ENCODE assay signal across 11 cellular contexts in the genomic region with DNA sequence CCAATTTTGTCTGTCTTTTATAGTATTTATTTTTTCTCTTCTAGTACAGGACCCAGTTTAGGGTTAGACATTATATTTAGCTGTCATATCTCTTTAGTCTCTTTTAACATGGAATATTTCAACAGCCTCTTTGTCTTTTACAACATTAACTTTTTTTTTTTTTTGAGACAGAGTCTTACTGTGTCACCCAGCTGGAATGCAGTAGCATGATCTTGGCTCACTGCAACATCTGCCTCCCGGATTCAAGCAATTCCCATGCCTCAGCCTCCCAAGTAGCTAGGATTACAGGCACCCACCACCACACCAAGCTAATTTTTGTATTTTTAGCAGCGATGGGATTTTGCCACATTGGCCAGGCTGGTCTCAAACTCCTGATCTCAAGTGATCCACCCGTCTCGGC.
"Had no signal": no experiment of that assay in that cellular context is flagged by ENCODE, and none has a peak within 500 bp of the region (broad histone marks: within the 10 kb centered on the region; RNA-seq: fewer than 3 reads in every experiment).

No MANE protein-coding gene starts in this region.

- DNase-seq: activated CD4-positive, alpha-beta T cell treated with anti-CD3 and anti-CD28 coated beads for 48 hours; activated naive CD4-positive, alpha-beta T cell; central memory CD4-positive, alpha-beta T cell; hippocampal formation; kidney glomerular epithelial cell; sigmoid colon; stimulated activated CD4-positive, alpha-beta T cell treated with anti-CD3 and anti-CD28 coated beads, Interleukin-2, amount 100 ng/mL, for 48 hours; stimulated activated naive CD4-positive, alpha-beta T cell treated with Interleukin-2 at 50 U/mL for 16 hours; T-helper 9 cell; WERI-Rb-1 had no signal

- H3K4me1 ChIP-seq: vagina had no signal

- H3K36me3 ChIP-seq: sigmoid colon, vagina, WERI-Rb-1 had no signal

- H3K4me3 ChIP-seq: sigmoid colon, vagina had no signal

- H3K9me3 ChIP-seq: sigmoid colon, vagina had no signal

- H3K27ac ChIP-seq: sigmoid colon, vagina, WERI-Rb-1 had no signal

- H3K27me3 ChIP-seq: sigmoid colon, vagina had no signal
